In the genomic region with DNA sequence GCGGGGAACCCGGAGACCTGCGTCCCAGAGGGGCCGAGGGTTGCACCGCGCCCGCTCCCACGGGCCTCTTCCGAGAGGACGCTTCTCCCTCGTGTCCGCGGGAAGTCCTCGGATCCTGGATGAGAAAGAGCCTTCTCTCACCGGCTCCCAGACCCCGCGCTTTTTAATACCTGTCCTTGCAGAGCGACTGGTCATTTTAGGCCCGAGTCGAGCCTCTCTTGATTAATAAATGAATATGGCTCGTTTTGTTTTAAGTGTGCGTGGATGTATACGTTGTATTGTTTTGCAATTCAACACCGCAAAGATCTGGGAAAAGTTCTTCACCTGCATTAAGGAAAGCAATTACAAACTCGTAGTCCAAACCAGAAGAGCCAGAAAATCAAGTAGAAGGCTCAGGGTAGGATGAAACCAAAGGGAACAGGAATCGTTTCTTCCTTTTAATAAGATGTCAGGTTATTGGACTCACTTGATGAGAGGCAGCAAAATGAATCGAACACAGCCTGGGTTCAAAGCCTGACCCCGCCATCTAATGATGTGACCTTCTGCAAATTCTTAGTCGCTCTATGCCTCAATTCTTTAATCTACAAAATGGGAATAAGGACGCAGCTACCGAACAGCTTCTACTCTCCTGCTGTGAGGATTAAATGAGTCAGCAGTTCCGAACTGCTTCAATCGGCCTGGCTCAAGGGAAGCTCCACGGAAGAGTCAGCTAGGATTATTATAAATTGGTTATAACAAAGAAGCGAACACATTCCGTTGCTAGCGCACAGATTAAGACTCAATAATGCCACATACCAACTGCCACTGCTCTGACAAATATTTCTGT, we compare ENCODE assay signal across 8 cellular contexts.
DNase-seq lines count a peak whose midpoint lies in the region; ATAC-seq, FAIRE-seq and TF ChIP-seq lines count a peak whose summit lies in the region.

No MANE protein-coding gene starts in this region.

- TF ChIP-seq CTCF in colonic mucosa (IDR thresholded peaks at IDR 0.05), result no peak

- DNase-seq in NCI-H1417 treated with DMSO at 0.1 percent for 48 hours (lab: John Stamatoyannopoulos, UW), result peak; percentile 10
- DNase-seq in colonic mucosa, result no peak
- DNase-seq in naive thymus-derived CD4-positive, alpha-beta T cell, result no peak
- no peak for DNase-seq in GM12891 (ENCODE audit: insufficient read length, low spot score)
- no peak for DNase-seq in HCEC 1CT
- DNase-seq in NCI-H2081 treated with DMSO at 0.1 percent for 48 hours (lab: John Stamatoyannopoulos, UW), result no peak
- no peak for DNase-seq in stimulated activated CD4-positive, alpha-beta T cell treated with anti-CD3 and anti-CD28 coated beads, Interleukin-4, amount 100 ng/mL, for 1 hour

- peak overlapping the region in 1 of 9 donors; percentile 47 for H3K27ac Mint-ChIP-seq in naive thymus-derived CD4-positive, alpha-beta T cell

- no peaks in the 10 kb centered on the region for H3K27me3 ChIP-seq in ACC112 (ENCODE audit: insufficient read depth, low read length)
- peaks cover 7% of the 10 kb centered on the region for H3K27me3 ChIP-seq in colonic mucosa
- peaks cover 0 to 3% of the 10 kb centered on the region in 2 donors for H3K27me3 ChIP-seq in naive thymus-derived CD4-positive, alpha-beta T cell (ENCODE audit: control insufficient read depth in 2 of 2, insufficient read depth in 2 of 2, low read length in 2 of 2)

- peak overlapping the region; percentile 73 for H2AFZ ChIP-seq in ACC112 (ENCODE audit: low read length, unreplicated experiment)

- intact Hi-C loops in colonic mucosa (cut with DNase I), result no loop called here
- intact Hi-C loops in naive thymus-derived CD4-positive, alpha-beta T cell (cut with micrococcal nuclease), result no loop called here

- H3K36me3 Mint-ChIP-seq in naive thymus-derived CD4-positive, alpha-beta T cell, result peaks cover 0 to 4% (median 0%) of the 10 kb centered on the region in 5 donors

- no peaks in the 10 kb centered on the region for H3K36me3 ChIP-seq in ACC112 (ENCODE audit: insufficient read depth, low read length)
- no peaks in the 10 kb centered on the region for H3K36me3 ChIP-seq in colonic mucosa
- no peaks in the 10 kb centered on the region for H3K36me3 ChIP-seq in naive thymus-derived CD4-positive, alpha-beta T cell (ENCODE audit: control insufficient read depth in 2 of 3, insufficient read depth in 3 of 3, low read length in 3 of 3)

- H3K9ac ChIP-seq in colonic mucosa (ENCODE audit: low read depth in 2 of 2, low read length in 2 of 2), result peak overlapping the region in 1 of 2 donors; percentile 63

- peak overlapping the region; percentile 91 for H3K4me3 ChIP-seq in ACC112 (ENCODE audit: low read depth, low read length)
- H3K4me3 ChIP-seq in colonic mucosa, result peak overlapping the region; percentile 58
- H3K4me3 ChIP-seq in naive thymus-derived CD4-positive, alpha-beta T cell (ENCODE audit: low read length), result no peak overlapping the region

- H3K4me1 ChIP-seq in ACC112 (ENCODE audit: control insufficient read depth, insufficient read depth, low read length, unreplicated experiment) (no peaks in the 10 kb centered on the region), colonic mucosa (no peaks in the 10 kb centered on the region)
- peaks cover 0 to 4% of the 10 kb centered on the region in 2 donors for H3K4me1 ChIP-seq in naive thymus-derived CD4-positive, alpha-beta T cell (ENCODE audit: control insufficient read depth in 2 of 2, insufficient read depth in 2 of 2, low read length in 2 of 2)

- no peak for FAIRE-seq in GM12891 (lab: Jason Lieb, UNC)

- peaks cover 0 to 15% (median 6%) of the 10 kb centered on the region in 11 donors for H3K9me3 Mint-ChIP-seq in naive thymus-derived CD4-positive, alpha-beta T cell

- peaks cover 59 to 73% (median 62%) of the 10 kb centered on the region in 5 donors for H3K27me3 Mint-ChIP-seq in naive thymus-derived CD4-positive, alpha-beta T cell

- no peak for TF ChIP-seq POLR2A in GM12891 (IDR thresholded peaks at IDR 0.05; ENCODE audit: low read depth, low read length)

- H3K79me2 ChIP-seq in ACC112 (ENCODE audit: control insufficient read depth, insufficient read depth, low read length, unreplicated experiment), result no peaks in the 10 kb centered on the region

- no peak for ATAC-seq in naive thymus-derived CD4-positive, alpha-beta T cell

- H3K27ac ChIP-seq in ACC112 (ENCODE audit: low read depth, low read length), result no peak overlapping the region
- H3K27ac ChIP-seq in colonic mucosa, result peak overlapping the region; percentile 66
- no peak overlapping the region for H3K27ac ChIP-seq in naive thymus-derived CD4-positive, alpha-beta T cell (ENCODE audit: low read depth, low read length)

- peaks cover 5 to 23% (median 13%) of the 10 kb centered on the region in 7 donors for H3K4me1 Mint-ChIP-seq in naive thymus-derived CD4-positive, alpha-beta T cell

- peak overlapping the region; percentile 29 to 80 (median 58) for H3K4me3 Mint-ChIP-seq in naive thymus-derived CD4-positive, alpha-beta T cell

- CTCF ChIA-PET in naive thymus-derived CD4-positive, alpha-beta T cell (lab: Charles Lee), result no interaction called here

- H3K9me3 ChIP-seq in colonic mucosa, result no peaks in the 10 kb centered on the region
- H3K9me3 ChIP-seq in naive thymus-derived CD4-positive, alpha-beta T cell (ENCODE audit: control insufficient read depth in 2 of 3, low read length in 3 of 3), result no peaks in the 10 kb centered on the region

- POLR2A ChIA-PET in naive thymus-derived CD4-positive, alpha-beta T cell (lab: Charles Lee), result no interaction called here

TF ChIP-seq in GM12891, 5 proteins besides CTCF, POLR2A, EP300 and RAD21:
- TF ChIP-seq SPI1 (IDR thresholded peaks at IDR 0.05; ENCODE audit: low read depth, low read length) (no peak), PAX5 (IDR thresholded peaks at IDR 0.05; ENCODE audit: insufficient read depth, low read length, severe bottlenecking) (no peak), POU2F2 (IDR thresholded peaks at IDR 0.05; ENCODE audit: low read depth, low read length) (no peak), TAF1 (IDR thresholded peaks at IDR 0.05; ENCODE audit: low read depth, low read length) (no peak), POLR2AphosphoS5 (IDR thresholded peaks at IDR 0.05; ENCODE audit: low read depth, low read length) (no peak)
